In genomic region chr13:44141725-44142539, GRCh38 we compare ENCODE assay signal across 8 cellular contexts.
DNase-seq lines count a peak whose midpoint lies in the region; ATAC-seq and TF ChIP-seq lines count a peak whose summit lies in the region.

No MANE protein-coding gene starts in this region.

- H3K4me3 ChIP-seq in kidney epithelial cell (ENCODE audit: low read depth, low read length): peak overlapping the region; percentile 51

- DNase-seq in AG09319 (ENCODE audit: extremely low read depth, low read depth): peak; percentile 91
- peak; percentile 42 for DNase-seq in NCI-H345 treated with DMSO at 0.1 percent for 48 hours (lab: John Stamatoyannopoulos, UW; ENCODE audit: unreplicated experiment)
- DNase-seq in activated CD4-positive, alpha-beta T cell treated with anti-CD3 and anti-CD28 coated beads for 1 hour: peak; percentile 87
- peak; percentile 100 for DNase-seq in cerebellum (ENCODE audit: low spot score)
- peak; percentile 81 for DNase-seq in kidney epithelial cell (ENCODE audit: low read depth)
- DNase-seq in stimulated activated CD4-positive, alpha-beta T cell treated with anti-CD3 and anti-CD28 coated beads, Interleukin-15, amount 100 ng/mL, for 48 hours (ENCODE audit: low read depth in 2 of 2): peak; percentile 88 to 91

- TF ChIP-seq CTCF in AG09319 (IDR thresholded peaks at IDR 0.05; ENCODE audit: low read depth, low read length): no peak
- no peak for TF ChIP-seq CTCF in kidney epithelial cell (IDR thresholded peaks at IDR 0.05; ENCODE audit: insufficient read depth, low read length, poor library complexity, severe bottlenecking)

- ATAC-seq in GM19023 (IDR thresholded peaks at IDR 0.05; ENCODE audit: unreplicated experiment): peak; percentile 100
- ATAC-seq in HG03196 (IDR thresholded peaks at IDR 0.05; ENCODE audit: unreplicated experiment): peak; percentile 99

- no peaks in the 10 kb centered on the region for H3K36me3 ChIP-seq in kidney epithelial cell (ENCODE audit: control insufficient read depth, insufficient read depth, low read length)

- no peaks in the 10 kb centered on the region for H3K27me3 ChIP-seq in kidney epithelial cell (ENCODE audit: control insufficient read depth, insufficient read depth, low read length)

Comparison
In these comparisons a context has a peak if more than half of its experiments do, and no peak if none do; other contexts are left out.
1. Peak in every context shown above with its lines: DNase-seq, ATAC-seq and H3K4me3 ChIP-seq.
2. DNase-seq: peak in every context shown above with its lines; median percentile 100 in cerebellum; 91 in AG09319; 90 in stimulated activated CD4-positive, alpha-beta T cell treated with anti-CD3 and anti-CD28 coated beads, Interleukin-15, amount 100 ng/mL, for 48 hours; 87 in activated CD4-positive, alpha-beta T cell treated with anti-CD3 and anti-CD28 coated beads for 1 hour; 81 in kidney epithelial cell; 42 in NCI-H345 treated with DMSO at 0.1 percent for 48 hours.